In genomic region chr16:67429799-67430503, GRCh38 we compare ENCODE assay signal across 1 cellular context.
TF ChIP-seq lines count a peak whose summit lies in the region.

No MANE protein-coding gene starts in this region.

TF ChIP-seq in GM12878, 131 proteins besides CTCF, POLR2A, EP300 and RAD21:
- TF ChIP-seq USF1 (IDR thresholded peaks at IDR 0.05; ENCODE audit: borderline replicate concordance, extremely low read length, insufficient read depth, low read depth, low read length), result no peak
- no peak for TF ChIP-seq ATF3 (IDR thresholded peaks at IDR 0.05; ENCODE audit: borderline replicate concordance, extremely low read depth, low read depth, low read length)
- TF ChIP-seq HCFC1 (IDR thresholded peaks at IDR 0.05; ENCODE audit: low read length), result no peak
- TF ChIP-seq EZH2 (IDR thresholded peaks at IDR 0.05; ENCODE audit: borderline replicate concordance, control insufficient read depth, low read depth, low read length), result no peak
- TF ChIP-seq USF2 (IDR thresholded peaks at IDR 0.05; ENCODE audit: borderline replicate concordance, low read depth, low read length), result no peak
- no peak for TF ChIP-seq SPI1 (IDR thresholded peaks at IDR 0.05; ENCODE audit: borderline replicate concordance, insufficient read depth, low read depth, low read length)
- no peak for TF ChIP-seq SUPT20H (IDR thresholded peaks at IDR 0.05; ENCODE audit: borderline replicate concordance, control insufficient read depth, low read depth, low read length)
- TF ChIP-seq CUX1 (IDR thresholded peaks at IDR 0.05; ENCODE audit: insufficient replicate concordance, low read depth, low read length), result no peak
- TF ChIP-seq ZNF687 (IDR thresholded peaks at IDR 0.05), result no peak
- TF ChIP-seq CBX5 (IDR thresholded peaks at IDR 0.05; ENCODE audit: low read depth), result no peak
- no peak for TF ChIP-seq ZNF24 (IDR thresholded peaks at IDR 0.05)
- TF ChIP-seq SKIL (IDR thresholded peaks at IDR 0.05; ENCODE audit: low read depth, poor library complexity, severe bottlenecking), result no peak
